ENCODE assay signal across 16 cellular contexts in the genomic region with DNA sequence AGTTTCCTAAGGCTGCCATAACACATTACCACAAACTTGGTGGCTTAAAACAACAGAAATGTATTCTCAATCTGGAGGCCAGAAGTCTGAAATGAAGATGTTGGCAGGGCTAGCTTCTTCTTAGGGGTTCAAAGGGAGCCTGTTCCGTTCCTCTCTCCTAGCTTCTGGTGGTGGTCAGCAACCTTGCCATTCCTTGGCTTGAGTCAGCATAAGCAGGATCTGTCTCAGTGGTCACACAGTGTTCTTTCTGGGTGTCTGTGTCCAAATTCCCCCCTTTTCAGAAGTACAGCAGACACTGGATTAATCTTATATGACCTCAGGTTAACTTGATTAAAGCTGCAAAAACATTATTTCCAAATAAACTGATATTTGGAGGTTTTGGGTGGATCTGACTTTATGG. TPM values are rescaled to one million over a fixed set of nuclear protein-coding genes. Genes with fewer than 3 reads are reported as not detected.
"Had no signal": no experiment of that assay in that cellular context is flagged by ENCODE, and none has a peak within 500 bp of the region (broad histone marks: within the 10 kb centered on the region; RNA-seq: fewer than 3 reads in every experiment).

No MANE protein-coding gene starts in this region.

- H3K9me3 Mint-ChIP-seq: activated naive CD8-positive, alpha-beta T cell treated with anti-CD3 and anti-CD28 coated beads, Interleukin-2, amount 10 ng/mL, durations not matched to agents 7 days and 5 days; stimulated activated naive CD8-positive, alpha-beta T cell treated with anti-CD3 and anti-CD28 coated beads, Interleukin-15, amount 100 ng/mL, for 72 hours had no signal

- H3K4me3 Mint-ChIP-seq: activated naive CD8-positive, alpha-beta T cell treated with anti-CD3 and anti-CD28 coated beads, Interleukin-2, amount 10 ng/mL, durations not matched to agents 7 days and 5 days; naive B cell; stimulated activated naive CD8-positive, alpha-beta T cell treated with anti-CD3 and anti-CD28 coated beads, Interleukin-15, amount 100 ng/mL, for 72 hours had no signal

- H3K4me1 ChIP-seq: gastrocnemius medialis had no signal

- H3K9me3 ChIP-seq: ascending aorta, gastrocnemius medialis, spleen had no signal

- ATAC-seq: activated CD4-positive, CD25-positive, alpha-beta regulatory T cell treated with anti-CD3 and anti-CD28 coated beads, Interleukin-2, amount 50 U/mL, for 24 hours; esophagus mucosa; gastrocnemius medialis; heart left ventricle; left colon; stimulated activated naive CD8-positive, alpha-beta T cell treated with anti-CD3 and anti-CD28 coated beads, Interleukin-15, amount 100 ng/mL, for 72 hours had no signal

- H3K36me3 Mint-ChIP-seq: type B pancreatic cell had no signal

- H3K27me3 ChIP-seq: ascending aorta had no signal

- H3K27ac Mint-ChIP-seq: activated naive CD8-positive, alpha-beta T cell treated with anti-CD3 and anti-CD28 coated beads, Interleukin-2, amount 10 ng/mL, durations not matched to agents 7 days and 5 days; naive B cell; stimulated activated naive CD8-positive, alpha-beta T cell treated with anti-CD3 and anti-CD28 coated beads, Interleukin-15, amount 100 ng/mL, for 72 hours; type B pancreatic cell had no signal

- DNase-seq: activated naive CD4-positive, alpha-beta T cell; activated naive CD8-positive, alpha-beta T cell treated with anti-CD3 and anti-CD28 coated beads, Interleukin-2, amount 10 ng/mL, durations not matched to agents 7 days and 5 days; gastrocnemius medialis; heart left ventricle; left colon; naive B cell; spleen; stimulated activated naive CD8-positive, alpha-beta T cell treated with anti-CD3 and anti-CD28 coated beads, Interleukin-15, amount 100 ng/mL, for 72 hours; T-helper 1 cell; T1000 had no signal

- H3K36me3 ChIP-seq: ascending aorta, gastrocnemius medialis, heart left ventricle, spleen had no signal

RNA-seq across cellular contexts. Expression of a gene that starts 2.1 kb away (rescaled TPM):
- total RNA-seq: activated CD8-positive, alpha-beta memory T cell treated with anti-CD3 and anti-CD28 coated beads for 36 hours; activated naive CD8-positive, alpha-beta T cell treated with anti-CD3 and anti-CD28 coated beads, Interleukin-2, amount 10 ng/mL, durations not matched to agents 7 days and 5 days; mononuclear cell had no signal
